1 cellular context compared by ENCODE assay signal in the genomic region with DNA sequence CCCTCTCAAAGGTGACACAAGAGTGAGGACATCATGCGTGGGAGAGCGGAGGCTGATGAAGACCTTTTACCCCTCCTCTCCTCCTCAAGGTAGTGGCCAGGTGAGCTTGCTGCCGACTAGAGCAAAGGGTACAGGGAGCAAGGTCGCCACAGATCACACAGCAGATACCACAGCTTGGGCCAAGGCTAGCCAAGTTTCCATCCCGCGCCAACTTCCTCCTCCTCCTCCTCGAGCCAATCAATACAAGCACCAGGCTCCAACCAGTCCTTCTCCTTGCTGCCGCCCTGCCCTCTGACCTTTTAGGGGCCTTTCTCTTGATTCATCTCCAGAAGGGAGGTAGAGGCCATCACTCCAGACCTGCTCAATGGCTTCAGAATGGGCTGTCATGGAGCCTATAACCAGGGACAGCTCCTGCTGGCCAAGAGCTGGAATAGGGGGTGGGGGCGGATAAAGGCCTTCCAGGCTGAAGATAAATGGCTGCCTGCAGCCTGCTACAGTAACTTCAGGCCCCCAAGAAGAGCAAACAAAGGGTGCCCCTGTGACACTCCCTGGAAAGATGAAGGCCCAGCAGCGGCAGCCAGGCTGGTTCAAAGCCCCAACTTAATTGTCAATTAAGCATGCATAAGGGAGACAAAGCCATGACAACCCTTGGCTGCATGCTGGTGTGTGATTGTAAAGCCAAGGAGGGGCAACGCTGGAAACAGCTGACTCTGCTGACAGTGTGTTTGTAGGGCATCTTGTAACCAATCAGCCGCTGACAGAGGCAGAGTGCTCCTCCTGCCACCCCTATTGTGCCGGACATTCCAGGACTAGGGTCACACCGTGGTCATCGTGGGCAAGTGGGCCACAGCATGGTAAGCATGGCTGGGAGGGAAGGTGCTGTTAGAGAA.
TF ChIP-seq lines count a peak whose summit lies in the region.

No MANE protein-coding gene starts in this region.

TF ChIP-seq in H1, 55 proteins besides CTCF, POLR2A, EP300 and RAD21:
- TF ChIP-seq SIN3A (conservative IDR thresholded peaks at IDR 0.05 in 1 of 2, IDR thresholded peaks at IDR 0.05 in 1 of 2; ENCODE audit: low read depth in 1 of 2, low read length in 2 of 2) (0 out of 4 replicates have a peak, but pooled peaks of 1 of the 2 experiments have one; percentile 37), RFX5 (IDR thresholded peaks at IDR 0.05; ENCODE audit: borderline replicate concordance, low read depth, low read length) (no peak), SIX5 (IDR thresholded peaks at IDR 0.05; ENCODE audit: low read depth, low read length) (no peak), HDAC2 (IDR thresholded peaks at IDR 0.05; ENCODE audit: borderline replicate concordance in 1 of 2, low read depth in 2 of 2, low read length in 2 of 2) (no peak), NANOG (IDR thresholded peaks at IDR 0.05; ENCODE audit: insufficient read depth, low read depth, low read length, poor library complexity, severe bottlenecking) (peak; percentile 44)
- TF ChIP-seq, protein P1, sequence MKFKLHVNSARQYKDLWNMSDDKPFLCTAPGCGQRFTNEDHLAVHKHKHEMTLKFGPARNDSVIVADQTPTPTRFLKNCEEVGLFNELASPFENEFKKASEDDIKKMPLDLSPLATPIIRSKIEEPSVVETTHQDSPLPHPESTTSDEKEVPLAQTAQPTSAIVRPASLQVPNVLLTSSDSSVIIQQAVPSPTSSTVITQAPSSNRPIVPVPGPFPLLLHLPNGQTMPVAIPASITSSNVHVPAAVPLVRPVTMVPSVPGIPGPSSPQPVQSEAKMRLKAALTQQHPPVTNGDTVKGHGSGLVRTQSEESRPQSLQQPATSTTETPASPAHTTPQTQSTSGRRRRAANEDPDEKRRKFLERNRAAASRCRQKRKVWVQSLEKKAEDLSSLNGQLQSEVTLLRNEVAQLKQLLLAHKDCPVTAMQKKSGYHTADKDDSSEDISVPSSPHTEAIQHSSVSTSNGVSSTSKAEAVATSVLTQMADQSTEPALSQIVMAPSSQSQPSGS (IDR thresholded peaks at IDR 0.05; ENCODE audit: low read length) = no peak
TF ChIP-seq in H1: peak in this region for 2.
